ENCODE assay signal across 22 cellular contexts in the genomic region with DNA sequence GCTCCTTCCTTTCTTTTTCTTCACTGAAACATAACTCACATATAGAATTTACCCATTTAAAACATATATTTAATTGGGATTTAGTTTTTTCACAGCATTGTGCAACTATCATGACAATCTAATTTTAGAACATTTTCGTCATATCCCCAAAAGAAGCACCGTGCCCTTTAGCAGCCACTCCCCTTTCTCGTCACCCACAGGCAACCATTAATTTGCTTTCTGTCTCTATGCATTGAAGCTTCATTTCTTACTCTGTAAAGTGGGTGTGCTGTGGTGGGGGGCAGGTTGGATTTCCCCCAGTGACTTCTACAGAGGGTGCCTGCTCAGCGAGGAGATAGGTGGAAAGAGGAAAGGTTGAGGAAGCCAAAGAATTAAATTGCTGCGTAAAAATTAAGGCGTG.
"Had no signal": no experiment of that assay in that cellular context is flagged by ENCODE, and none has a peak within 500 bp of the region (broad histone marks: within the 10 kb centered on the region; RNA-seq: fewer than 3 reads in every experiment).

No MANE protein-coding gene starts in this region.

- H3K27ac ChIP-seq: brain microvascular endothelial cell, ovary, psoas muscle, right atrium auricular region, thoracic aorta, VCaP had no signal

- DNase-seq: activated CD4-positive, alpha-beta T cell treated with anti-CD3 and anti-CD28 coated beads for 1 hour; activated CD4-positive, alpha-beta T cell treated with anti-CD3 and anti-CD28 coated beads, Interleukin-2, amount 50 U/mL, for 1 hour; activated CD8-positive, alpha-beta T cell treated with anti-CD3 and anti-CD28 coated beads, Interleukin-2, amount 10 ng/mL, durations not matched to agents 7 days and 5 days; activated gamma-delta T cell; anterior cingulate cortex; brain microvascular endothelial cell; caudate nucleus; dermis blood vessel endothelial cell; effector memory CD4-positive, alpha-beta T cell; foreskin melanocyte; left ventricle myocardium superior; midbrain; natural killer cell; psoas muscle; stimulated activated CD4-positive, alpha-beta T cell treated with anti-CD3 and anti-CD28 coated beads, Interleukin-4, amount 100 ng/mL, for 24 hours; stimulated activated naive CD4-positive, alpha-beta T cell treated with Interleukin-2 at 50 U/mL for 16 hours had no signal

- FAIRE-seq: endothelial cell of umbilical vein had no signal

- H3K27me3 ChIP-seq: brain microvascular endothelial cell, ovary, right atrium auricular region had no signal

- ATAC-seq: activated CD8-positive, alpha-beta T cell treated with anti-CD3 and anti-CD28 coated beads, Interleukin-2, amount 10 ng/mL, durations not matched to agents 7 days and 5 days; esophagus mucosa; left ventricle myocardium superior; psoas muscle had no signal

- H3K36me3 ChIP-seq: ovary, right atrium auricular region had no signal

- H3K4me1 ChIP-seq: psoas muscle, right atrium auricular region had no signal

- H3K9me3 ChIP-seq: ovary had no signal

- H3K4me3 ChIP-seq: ovary, psoas muscle, right atrium auricular region, thoracic aorta had no signal
